21 cellular contexts compared by ENCODE assay signal in the genomic region with DNA sequence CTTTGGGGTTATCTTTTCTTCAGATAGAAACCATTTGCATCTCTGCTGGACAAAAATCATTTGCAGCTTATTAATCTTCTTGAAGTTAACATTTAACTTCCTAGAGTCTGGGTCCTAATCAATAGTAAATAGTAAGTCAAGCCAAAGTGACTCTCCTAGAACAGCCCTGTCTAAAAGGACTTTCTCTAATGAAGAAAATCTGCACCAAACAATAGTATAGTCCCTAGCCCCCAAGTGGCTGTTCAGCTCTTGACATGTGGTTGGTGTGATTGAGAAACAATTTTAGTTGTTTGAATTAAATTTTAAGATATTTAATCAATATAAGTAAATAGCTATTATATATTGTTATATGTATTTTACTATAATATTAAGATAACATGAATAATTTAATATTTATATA.
DNase-seq lines count a peak whose midpoint lies in the region; ATAC-seq and TF ChIP-seq lines count a peak whose summit lies in the region.
"Had no signal": no experiment of that assay in that cellular context is flagged by ENCODE, and none has a peak within 500 bp of the region (broad histone marks: within the 10 kb centered on the region; RNA-seq: fewer than 3 reads in every experiment).

No MANE protein-coding gene starts in this region.

- H3F3A ChIP-seq in GM23338 (replicated peaks; ENCODE audit: low read depth), result no peaks in the 10 kb centered on the region

- H3K4me1 Mint-ChIP-seq in HFFc6 (ENCODE audit: low read depth) (no peaks in the 10 kb centered on the region), neural crest cell (no peaks in the 10 kb centered on the region), GM23338 (peaks cover 11% of the 10 kb centered on the region)
- H3K4me1 Mint-ChIP-seq: CD8-positive, alpha-beta memory T cell had no signal

- no peaks in the 10 kb centered on the region for H4K20me1 ChIP-seq in GM23338 (replicated peaks; ENCODE audit: insufficient read depth)

- H3K36me3 Mint-ChIP-seq in HFFc6 (ENCODE audit: low read depth) (no peaks in the 10 kb centered on the region), neural crest cell (ENCODE audit: low read depth) (no peaks in the 10 kb centered on the region), GM23338 (ENCODE audit: low read depth) (no peaks in the 10 kb centered on the region)
- H3K36me3 Mint-ChIP-seq: CD8-positive, alpha-beta memory T cell had no signal

- H3K9me3 Mint-ChIP-seq in HFFc6, result no peaks in the 10 kb centered on the region
- no peaks in the 10 kb centered on the region for H3K9me3 Mint-ChIP-seq in neural crest cell
- H3K9me3 Mint-ChIP-seq in GM23338, result no peaks in the 10 kb centered on the region
- H3K9me3 Mint-ChIP-seq: CD8-positive, alpha-beta memory T cell had no signal

- no peak overlapping the region for H3K27ac ChIP-seq in GM23338 (ENCODE audit: low read depth)
- H3K27ac ChIP-seq: KMS-11, SK-N-MC had no signal

- peaks cover 6% of the 10 kb centered on the region for H3K4me1 ChIP-seq in GM23338 (ENCODE audit: insufficient read depth)

- H3K27me3 ChIP-seq in GM23338 (ENCODE audit: insufficient read depth), result no peaks in the 10 kb centered on the region
- H3K27me3 ChIP-seq: MG63 had no signal

- no peaks in the 10 kb centered on the region for H3K36me3 ChIP-seq in GM23338 (ENCODE audit: insufficient read depth)
- H3K36me3 ChIP-seq: MG63 had no signal

- no peak overlapping the region for H3K4me3 ChIP-seq in AG10803 (ENCODE audit: low read length)
- no peak overlapping the region for H3K4me3 ChIP-seq in astrocyte of the cerebellum (ENCODE audit: low read depth, low read length)
- no peak overlapping the region for H3K4me3 ChIP-seq in GM23338
- H3K4me3 ChIP-seq: MG63, SK-N-MC had no signal

- H3K27ac Mint-ChIP-seq in HFFc6 (no peak overlapping the region), neural crest cell (ENCODE audit: unreplicated experiment) (no peak overlapping the region), GM23338 (no peak overlapping the region)

- H3K4me3 Mint-ChIP-seq in HFFc6 (no peak overlapping the region), neural crest cell (no peak overlapping the region), GM23338 (no peak overlapping the region)
- H3K4me3 Mint-ChIP-seq: CD8-positive, alpha-beta memory T cell had no signal

- no peak for ATAC-seq in HG02885 (IDR thresholded peaks at IDR 0.05; ENCODE audit: poor library complexity, unreplicated experiment)
- ATAC-seq in GM23338, result no peak

- in situ Hi-C loops in astrocyte of the cerebellum (cut with HindIII; ENCODE audit: low sequenced_read_pairs), result no loop called here

- TF ChIP-seq CTCF in AG10803 (conservative IDR thresholded peaks at IDR 0.05; ENCODE audit: low read length), result 0 out of 2 replicates have a peak, but pooled peaks have one; percentile 8
- peak; percentile 40 for TF ChIP-seq CTCF in HFFc6 (IDR thresholded peaks at IDR 0.05)
- peak; percentile 10 for TF ChIP-seq CTCF in astrocyte of the cerebellum (IDR thresholded peaks at IDR 0.05; ENCODE audit: low read depth, low read length, missing control alignments)
- TF ChIP-seq CTCF in neural crest cell (conservative IDR thresholded peaks at IDR 0.05), result peak; percentile 27
- 0 out of 4 replicates have a peak, but pooled peaks of 1 of the 2 experiments have one; percentile 2 for TF ChIP-seq CTCF in GM23338 (conservative IDR thresholded peaks at IDR 0.05; ENCODE audit: low read depth in 2 of 2)

- H2AFZ ChIP-seq in GM23338, result no peak overlapping the region

- 0 out of 2 replicates have a peak, but pooled peaks cover 2% of the 10 kb centered on the region for H3K9me2 ChIP-seq in GM23338 (ENCODE audit: insufficient read depth)

- no peak overlapping the region for H3K4me2 ChIP-seq in GM23338
- H3K4me2 ChIP-seq: KMS-11 had no signal

- no peaks in the 10 kb centered on the region for H3K79me2 ChIP-seq in GM23338 (replicated peaks; ENCODE audit: insufficient read depth)

- H3K27me3 Mint-ChIP-seq in HFFc6 (ENCODE audit: insufficient read depth), result peaks cover 35% of the 10 kb centered on the region
- H3K27me3 Mint-ChIP-seq in neural crest cell (ENCODE audit: low read depth), result peaks cover 14% of the 10 kb centered on the region
- H3K27me3 Mint-ChIP-seq in GM23338 (ENCODE audit: insufficient read depth, low read depth, poor library complexity), result peaks cover 8% of the 10 kb centered on the region

- DNase-seq in AG10803 (ENCODE audit: low read depth), result no peak
- DNase-seq in HFFc6, result no peak
- DNase-seq in astrocyte of the cerebellum (ENCODE audit: low read depth), result no peak
- DNase-seq in neural crest cell (ENCODE audit: low read depth, low spot score), result no peak
- DNase-seq in DMS53 (lab: John Stamatoyannopoulos, UW), result no peak
- DNase-seq in NCI-H2107 (lab: John Stamatoyannopoulos, UW), result no peak
- no peak for DNase-seq in GM23338 (ENCODE audit: low spot score)
- DNase-seq: C1 segment of cervical spinal cord; CD8-positive, alpha-beta memory T cell; DMS79 treated with DMSO at 0.1 percent for 48 hours; GDM1; MG63; NCI-H1092; NCI-H146; NCI-H2081; NCI-H446 treated with DMSO at 0.1 percent for 48 hours; NCI-H69; Right ventricle myocardium superior had no signal

TF ChIP-seq in GM23338, 12 proteins besides CTCF, POLR2A, EP300 and RAD21 (continues in another document):
- TF ChIP-seq POLR2AphosphoS5 (IDR thresholded peaks at IDR 0.05; ENCODE audit: low read depth) (no peak), REST (IDR thresholded peaks at IDR 0.05; ENCODE audit: unreplicated experiment) (no peak), STAT1 (IDR thresholded peaks at IDR 0.05; ENCODE audit: unreplicated experiment) (no peak), JUNB (IDR thresholded peaks at IDR 0.05; ENCODE audit: unreplicated experiment) (no peak)
